9 cellular contexts compared by ENCODE assay signal in genomic region chr9:14347408-14348224, GRCh38. TPM values are rescaled to one million over a fixed set of nuclear protein-coding genes. Genes with fewer than 3 reads are reported as not detected.
DNase-seq lines count a peak whose midpoint lies in the region; ATAC-seq, FAIRE-seq and TF ChIP-seq lines count a peak whose summit lies in the region.
"Had no signal": no experiment of that assay in that cellular context is flagged by ENCODE, and none has a peak within 500 bp of the region (broad histone marks: within the 10 kb centered on the region; RNA-seq: fewer than 3 reads in every experiment).

No MANE protein-coding gene starts in this region.

- intact Hi-C loops in activated T-helper 1 cell treated with anti-CD3 and anti-CD28 coated beads, Interleukin-12 subunit alpha, Interleukin-12 subunit beta, Interleukin-2, Interleukin-4 antibody, amounts not matched to agents 30 ng/mL and 10 ng/mL and 1 ng/mL, durations not matched to agents 14 hours and 24 hours and 36 hours (cut with micrococcal nuclease): loop anchor here (1.0 to 2.0 kb wide), 2 partner anchors 25 to 35 kb away; no protein-coding TSS in a partner anchor
- intact Hi-C loops in heart right ventricle (cut with DNase I): loop anchor here in 7 of 10 donors (2.0 to 5.0 kb wide), 3 partner anchors 25 to 35 kb away; partner anchors contain the start of gene NFIB (in 2 of the 7)

- H3K9ac ChIP-seq in trophoblast cell (ENCODE audit: low read length): no peak overlapping the region

- H3K9me3 ChIP-seq in heart right ventricle: no peaks in the 10 kb centered on the region
- no peaks in the 10 kb centered on the region for H3K9me3 ChIP-seq in trophoblast cell (ENCODE audit: insufficient read depth, low read depth, low read length)

- H3K36me3 ChIP-seq in heart right ventricle (no peaks in the 10 kb centered on the region), trophoblast cell (ENCODE audit: control insufficient read depth in 1 of 2, insufficient read depth in 2 of 2, low read length in 2 of 2) (no peaks in the 10 kb centered on the region)

- H4K12ac ChIP-seq in trophoblast cell (ENCODE audit: low read depth, low read length): no peak overlapping the region

- no peak overlapping the region for H3K18ac ChIP-seq in trophoblast cell (ENCODE audit: low read length)

- H4K91ac ChIP-seq in trophoblast cell (ENCODE audit: low read depth, low read length): no peak overlapping the region

- H3K27ac ChIP-seq in heart right ventricle (peak overlapping the region; percentile 80 to 98 (median 92)), trophoblast cell (ENCODE audit: low read depth, low read length) (no peak overlapping the region)

- H3K36me3 Mint-ChIP-seq in activated T-helper 1 cell treated with anti-CD3 and anti-CD28 coated beads, Interleukin-12 subunit alpha, Interleukin-12 subunit beta, Interleukin-2, Interleukin-4 antibody, amounts not matched to agents 30 ng/mL and 10 ng/mL and 1 ng/mL, durations not matched to agents 14 hours and 24 hours and 36 hours (ENCODE audit: low read depth): no peaks in the 10 kb centered on the region

- WGBS in heart right ventricle, 2 donors: 1% methylated on average over 60 of the region's 60 CpGs
- WGBS in trophoblast cell (ENCODE audit: extremely low coverage, insufficient coverage, insufficient read length): no CpG with 5 or more reads among the region's 60 CpGs

- peak overlapping the region; percentile 63 for H3K27ac Mint-ChIP-seq in activated T-helper 1 cell treated with anti-CD3 and anti-CD28 coated beads, Interleukin-12 subunit alpha, Interleukin-12 subunit beta, Interleukin-2, Interleukin-4 antibody, amounts not matched to agents 30 ng/mL and 10 ng/mL and 1 ng/mL, durations not matched to agents 14 hours and 24 hours and 36 hours

- H3K4me3 Mint-ChIP-seq in activated T-helper 1 cell treated with anti-CD3 and anti-CD28 coated beads, Interleukin-12 subunit alpha, Interleukin-12 subunit beta, Interleukin-2, Interleukin-4 antibody, amounts not matched to agents 30 ng/mL and 10 ng/mL and 1 ng/mL, durations not matched to agents 14 hours and 24 hours and 36 hours: no peak overlapping the region

- H3K4me1 Mint-ChIP-seq in activated T-helper 1 cell treated with anti-CD3 and anti-CD28 coated beads, Interleukin-12 subunit alpha, Interleukin-12 subunit beta, Interleukin-2, Interleukin-4 antibody, amounts not matched to agents 30 ng/mL and 10 ng/mL and 1 ng/mL, durations not matched to agents 14 hours and 24 hours and 36 hours (ENCODE audit: low read depth): no peaks in the 10 kb centered on the region

- no peaks in the 10 kb centered on the region for H3K79me2 ChIP-seq in trophoblast cell (ENCODE audit: control insufficient read depth, insufficient read depth, low read length, poor library complexity)

- H3K4me2 ChIP-seq in trophoblast cell (ENCODE audit: low read length): peak overlapping the region; percentile 95

- no peak overlapping the region for H2BK120ac ChIP-seq in trophoblast cell (ENCODE audit: insufficient read depth, low read length, poor library complexity)

- ATAC-seq in heart right ventricle (peak; percentile 49 to 63 (median 58)), GM21529 (IDR thresholded peaks at IDR 0.05; ENCODE audit: unreplicated experiment) (no peak)

- no peak overlapping the region for H2AK5ac ChIP-seq in trophoblast cell (ENCODE audit: low read length)

- TF ChIP-seq CTCF in D721Med (IDR thresholded peaks at IDR 0.05; ENCODE audit: insufficient read depth, missing control alignments) (peak; percentile 11), heart right ventricle (IDR thresholded peaks at IDR 0.05) (peak in 5 of 9 donors; percentile 10 to 56 (median 41))

- H3K14ac ChIP-seq in trophoblast cell (ENCODE audit: low read length): no peak overlapping the region

- H3K23ac ChIP-seq in trophoblast cell (ENCODE audit: low read length): no peak overlapping the region

- no peak overlapping the region for H3K4ac ChIP-seq in trophoblast cell (ENCODE audit: low read depth, low read length)

- DNase-seq in D721Med (ENCODE audit: insufficient read length, low spot score) (no peak), heart right ventricle (peak; percentile 66 to 67), trophoblast cell (peak in 1 of 2 donors; percentile 23), middle frontal gyrus (ENCODE audit: extremely low spot score, low spot score) (no peak), cortex of kidney (lab: John Stamatoyannopoulos, UW) (no peak), H4 (ENCODE audit: low spot score) (no peak)
- no peak for DNase-seq in activated T-helper 1 cell treated with anti-CD3 and anti-CD28 coated beads, Interleukin-12 subunit alpha, Interleukin-12 subunit beta, Interleukin-2, Interleukin-4 antibody, amounts not matched to agents 30 ng/mL and 10 ng/mL and 1 ng/mL, durations not matched to agents 14 hours and 24 hours and 36 hours (ENCODE audit: low spot score)
- DNase-seq: activated effector memory CD4-positive, alpha-beta T cell treated with Interleukin-2 at 50 U/mL for 16 hours had no signal

- no peak for FAIRE-seq in D721Med (lab: Jason Lieb, UNC)

- peak overlapping the region; percentile 32 for H2AFZ ChIP-seq in trophoblast cell (ENCODE audit: insufficient read depth, low read length, poor library complexity)

- H2BK5ac ChIP-seq in trophoblast cell (ENCODE audit: low read depth, low read length, poor library complexity): no peak overlapping the region

- H3K4me1 ChIP-seq in heart right ventricle: peaks cover 6 to 84% (median 49%) of the 10 kb centered on the region in 9 donors
- peaks cover 16 to 31% of the 10 kb centered on the region in 2 experiments for H3K4me1 ChIP-seq in trophoblast cell (ENCODE audit: control insufficient read depth in 1 of 2, insufficient read depth in 2 of 2, low read length in 2 of 2)

- peaks cover 49% of the 10 kb centered on the region for H3K27me3 Mint-ChIP-seq in activated T-helper 1 cell treated with anti-CD3 and anti-CD28 coated beads, Interleukin-12 subunit alpha, Interleukin-12 subunit beta, Interleukin-2, Interleukin-4 antibody, amounts not matched to agents 30 ng/mL and 10 ng/mL and 1 ng/mL, durations not matched to agents 14 hours and 24 hours and 36 hours (ENCODE audit: insufficient read depth)

- H2BK12ac ChIP-seq in trophoblast cell (ENCODE audit: low read length): no peak overlapping the region

- H3K9me3 Mint-ChIP-seq in activated T-helper 1 cell treated with anti-CD3 and anti-CD28 coated beads, Interleukin-12 subunit alpha, Interleukin-12 subunit beta, Interleukin-2, Interleukin-4 antibody, amounts not matched to agents 30 ng/mL and 10 ng/mL and 1 ng/mL, durations not matched to agents 14 hours and 24 hours and 36 hours: no peaks in the 10 kb centered on the region

- H3K4me3 ChIP-seq in heart right ventricle (peak overlapping the region; percentile 42 to 83 (median 57)), trophoblast cell (ENCODE audit: low read depth, low read length) (peak overlapping the region; percentile 69)

- H3K79me1 ChIP-seq in trophoblast cell (ENCODE audit: low read length): no peaks in the 10 kb centered on the region

- H3K27me3 ChIP-seq in heart right ventricle (peaks cover 0 to 70% (median 0%) of the 10 kb centered on the region in 7 donors), trophoblast cell (ENCODE audit: insufficient read depth, low read length) (peaks cover 76% of the 10 kb centered on the region)

- H4K8ac ChIP-seq in trophoblast cell (ENCODE audit: low read depth, low read length): no peak overlapping the region

RNA-seq across cellular contexts. Expression of gene NFIB, which starts 33.7 kb away (rescaled TPM):
- not detected in 2 replicates for total RNA-seq in activated T-helper 1 cell treated with anti-CD3 and anti-CD28 coated beads, Interleukin-12 subunit alpha, Interleukin-12 subunit beta, Interleukin-2, Interleukin-4 antibody, amounts not matched to agents 30 ng/mL and 10 ng/mL and 1 ng/mL, durations not matched to agents 14 hours and 24 hours and 36 hours
- total RNA-seq in heart right ventricle: 100 to 1,000 TPM in 9 of 10 donors, 10 to 100 TPM in 1; 96.8 to 145 (median 126) TPM
- polyA plus RNA-seq in heart right ventricle: 10 to 100 TPM; 16.7 to 37.2 TPM
- polyA plus RNA-seq in trophoblast cell (2013): 0.96 and 1.2 TPM in 2 replicates
- 10.2 and 11.3 TPM in 2 replicates for total RNA-seq in H4 (2014; rRNA removed; shearing (Covaris generic))

Comparison
In these comparisons a context has a peak if more than half of its experiments do, and no peak if none do; other contexts are left out.
1. DNase-seq: peak in heart right ventricle (2 of 2); none in D721Med (single experiment), activated T-helper 1 cell treated with anti-CD3 and anti-CD28 coated beads, Interleukin-12 subunit alpha, Interleukin-12 subunit beta, Interleukin-2, Interleukin-4 antibody, amounts not matched to agents 30 ng/mL and 10 ng/mL and 1 ng/mL, durations not matched to agents 14 hours and 24 hours and 36 hours (single experiment), middle frontal gyrus (single experiment), cortex of kidney (single experiment) and H4 (single experiment).